2 cellular contexts compared by ENCODE assay signal in the genomic region with DNA sequence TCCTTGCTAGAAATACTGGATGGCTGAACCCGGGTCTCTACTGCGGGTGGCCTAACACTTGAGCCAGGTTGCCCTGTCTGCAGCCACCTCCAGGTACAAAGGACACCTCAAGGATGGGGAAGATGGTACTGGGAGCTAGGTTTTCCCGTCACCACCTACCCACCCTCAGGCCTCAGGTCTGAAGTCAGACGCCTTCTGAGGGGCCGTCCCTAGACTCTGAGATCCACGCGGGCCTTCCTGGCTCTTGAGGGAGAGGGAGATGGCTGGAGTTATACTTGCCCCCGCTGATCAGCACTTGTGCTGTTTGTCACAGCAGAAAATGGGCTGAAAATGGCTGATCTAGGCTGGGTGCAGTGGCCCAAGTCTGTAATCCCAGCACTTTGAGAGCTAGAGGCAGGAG.
TF ChIP-seq lines count a peak whose summit lies in the region.

No MANE protein-coding gene starts in this region.

TF ChIP-seq in SK-N-SH, 30 proteins besides CTCF, POLR2A, EP300 and RAD21 (continued from another document):
- no peak for TF ChIP-seq TAF1 (IDR thresholded peaks at IDR 0.05; ENCODE audit: borderline replicate concordance, low read depth, low read length)

TF ChIP-seq in SK-N-SH treated with all-trans-retinoic acid at 6 μM for 48 hours, 23 proteins besides CTCF, POLR2A, EP300 and RAD21 (continued from another document):
- TF ChIP-seq, protein P1, sequence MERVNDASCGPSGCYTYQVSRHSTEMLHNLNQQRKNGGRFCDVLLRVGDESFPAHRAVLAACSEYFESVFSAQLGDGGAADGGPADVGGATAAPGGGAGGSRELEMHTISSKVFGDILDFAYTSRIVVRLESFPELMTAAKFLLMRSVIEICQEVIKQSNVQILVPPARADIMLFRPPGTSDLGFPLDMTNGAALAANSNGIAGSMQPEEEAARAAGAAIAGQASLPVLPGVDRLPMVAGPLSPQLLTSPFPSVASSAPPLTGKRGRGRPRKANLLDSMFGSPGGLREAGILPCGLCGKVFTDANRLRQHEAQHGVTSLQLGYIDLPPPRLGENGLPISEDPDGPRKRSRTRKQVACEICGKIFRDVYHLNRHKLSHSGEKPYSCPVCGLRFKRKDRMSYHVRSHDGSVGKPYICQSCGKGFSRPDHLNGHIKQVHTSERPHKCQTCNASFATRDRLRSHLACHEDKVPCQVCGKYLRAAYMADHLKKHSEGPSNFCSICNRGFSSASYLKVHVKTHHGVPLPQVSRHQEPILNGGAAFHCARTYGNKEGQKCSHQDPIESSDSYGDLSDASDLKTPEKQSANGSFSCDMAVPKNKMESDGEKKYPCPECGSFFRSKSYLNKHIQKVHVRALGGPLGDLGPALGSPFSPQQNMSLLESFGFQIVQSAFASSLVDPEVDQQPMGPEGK (CRISPR knock-in tag; IDR thresholded peaks at IDR 0.05; ENCODE audit: borderline replicate concordance), result no peak
- TF ChIP-seq GLIS3 (CRISPR knock-in tag; IDR thresholded peaks at IDR 0.05) (no peak), CSDC2 (CRISPR knock-in tag; IDR thresholded peaks at IDR 0.05) (no peak), SNAI2 (CRISPR knock-in tag; IDR thresholded peaks at IDR 0.05) (no peak)
